In genomic region chr13:52862358-52863206, GRCh38 we compare ENCODE assay signal across 8 cellular contexts. TPM values are rescaled to one million over a fixed set of nuclear protein-coding genes. Genes with fewer than 3 reads are reported as not detected.
DNase-seq lines count a peak whose midpoint lies in the region; ATAC-seq and TF ChIP-seq lines count a peak whose summit lies in the region.

No MANE protein-coding gene starts in this region.

- WGBS in adrenal gland, 4 donors, result 41 to 48% (median 47%) methylated on average over 3 of the region's 3 CpGs

- no peak for ATAC-seq in HG03175 (IDR thresholded peaks at IDR 0.05; ENCODE audit: unreplicated experiment)

- no peaks in the 10 kb centered on the region for H3K36me3 ChIP-seq in adrenal gland (replicated peaks in 1 of 2)

- no peak overlapping the region for H3K27ac ChIP-seq in adrenal gland

- no peak overlapping the region for H3K4me3 ChIP-seq in adrenal gland

- intact Hi-C loops in adrenal gland (cut with DNase I), result no loop called here

- DNase-seq in NCI-H2081 (lab: John Stamatoyannopoulos, UW) (peak; percentile 21 to 25), NCI-H2081 treated with DMSO at 0.1 percent for 48 hours (lab: John Stamatoyannopoulos, UW) (no peak), HuH-7 (ENCODE audit: low spot score) (peak; percentile 49), adrenal gland (peak in 4 of 7 donors; percentile 13 to 32 (median 26)), neural crest cell (ENCODE audit: low read depth, low spot score) (peak; percentile 52), GF-D8 (lab: John Stamatoyannopoulos, UW) (no peak), C1 segment of cervical spinal cord (lab: John Stamatoyannopoulos, UW) (no peak)

- H3K4me3 Mint-ChIP-seq in neural crest cell, result no peak overlapping the region

- peaks cover 6% of the 10 kb centered on the region for H3K4me1 Mint-ChIP-seq in neural crest cell

- peak in 5 of 6 experiments; percentile 32 to 44 (median 34) for TF ChIP-seq CTCF in adrenal gland (IDR thresholded peaks at IDR 0.05)
- peak; percentile 77 for TF ChIP-seq CTCF in neural crest cell (conservative IDR thresholded peaks at IDR 0.05)

- H3K27me3 Mint-ChIP-seq in neural crest cell (ENCODE audit: low read depth), result peaks cover 6% of the 10 kb centered on the region

- H3K9me3 Mint-ChIP-seq in neural crest cell, result peaks cover 3% of the 10 kb centered on the region

- H3K9me3 ChIP-seq in adrenal gland (replicated peaks in 1 of 3), result no peaks in the 10 kb centered on the region

- H3K27me3 ChIP-seq in adrenal gland, result no peaks in the 10 kb centered on the region

- H3K4me1 ChIP-seq in adrenal gland (replicated peaks in 1 of 2), result no peaks in the 10 kb centered on the region

- H3K27ac Mint-ChIP-seq in neural crest cell (ENCODE audit: unreplicated experiment), result no peak overlapping the region

- no peak for TF ChIP-seq POLR2A in adrenal gland (IDR thresholded peaks at IDR 0.05)

- H3K36me3 Mint-ChIP-seq in neural crest cell (ENCODE audit: low read depth), result no peaks in the 10 kb centered on the region

RNA-seq across cellular contexts. Expression of gene PCDH8, which starts 14.1 kb away (rescaled TPM):
- total RNA-seq in adrenal gland (under 1 TPM in 2 of 8 donors, not detected in 6; 0.07 to 0.14 TPM), neural crest cell (13.7 and 14.6 TPM in 2 replicates)
- not detected for polyA plus RNA-seq in adrenal gland

Comparison
In these comparisons a context has a peak if more than half of its experiments do, and no peak if none do; other contexts are left out.
1. DNase-seq: peak in NCI-H2081 (2 of 2), HuH-7 (single experiment), adrenal gland (4 of 7) and neural crest cell (single experiment); none in NCI-H2081 treated with DMSO at 0.1 percent for 48 hours (single experiment), GF-D8 (single experiment) and C1 segment of cervical spinal cord (0 of 14).
2. RNA of gene PCDH8, which starts 14.1 kb away (total RNA-seq): 13.7 to 14.6 TPM in neural crest cell; 0.07 to 0.14 TPM in adrenal gland; every median in the first group is over 10 times any median in the second.